In the genomic region with DNA sequence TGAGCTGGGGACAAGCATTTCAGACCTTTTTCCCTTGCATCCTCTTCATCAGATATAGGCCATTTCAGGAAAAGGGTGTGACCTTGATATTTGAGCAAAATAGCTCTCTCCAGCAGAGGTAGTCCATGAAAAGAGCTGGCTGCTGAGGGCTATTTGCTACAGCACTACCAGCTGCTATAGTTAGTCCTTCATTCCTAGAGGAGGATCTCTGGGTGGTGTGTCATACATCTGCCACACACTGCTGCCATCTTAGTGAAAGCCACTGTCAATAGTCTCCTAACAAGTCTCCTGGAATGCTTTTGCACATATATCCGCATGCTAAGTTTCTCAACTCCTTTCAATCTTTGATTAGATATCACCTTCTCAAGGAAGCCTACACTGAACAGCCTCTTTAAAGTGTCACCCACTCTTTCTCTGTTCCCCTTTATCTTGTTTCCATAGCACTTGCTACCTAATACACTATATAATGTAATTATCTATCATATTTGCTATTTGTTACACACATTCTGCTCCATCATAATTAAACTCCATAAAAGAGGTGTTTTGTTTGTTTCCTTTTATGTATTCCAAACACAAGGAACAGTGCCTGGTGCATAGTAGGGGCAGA, we compare ENCODE assay signal across 1 cellular context.
TF ChIP-seq lines count a peak whose summit lies in the region.

No MANE protein-coding gene starts in this region.

TF ChIP-seq in SK-N-SH treated with all-trans-retinoic acid at 6 μM for 48 hours, 23 proteins besides CTCF, POLR2A, EP300 and RAD21 (continued from another document):
- TF ChIP-seq, protein P1, sequence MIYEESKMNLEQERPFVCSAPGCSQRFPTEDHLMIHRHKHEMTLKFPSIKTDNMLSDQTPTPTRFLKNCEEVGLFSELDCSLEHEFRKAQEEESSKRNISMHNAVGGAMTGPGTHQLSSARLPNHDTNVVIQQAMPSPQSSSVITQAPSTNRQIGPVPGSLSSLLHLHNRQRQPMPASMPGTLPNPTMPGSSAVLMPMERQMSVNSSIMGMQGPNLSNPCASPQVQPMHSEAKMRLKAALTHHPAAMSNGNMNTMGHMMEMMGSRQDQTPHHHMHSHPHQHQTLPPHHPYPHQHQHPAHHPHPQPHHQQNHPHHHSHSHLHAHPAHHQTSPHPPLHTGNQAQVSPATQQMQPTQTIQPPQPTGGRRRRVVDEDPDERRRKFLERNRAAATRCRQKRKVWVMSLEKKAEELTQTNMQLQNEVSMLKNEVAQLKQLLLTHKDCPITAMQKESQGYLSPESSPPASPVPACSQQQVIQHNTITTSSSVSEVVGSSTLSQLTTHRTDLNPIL (CRISPR knock-in tag; IDR thresholded peaks at IDR 0.05; ENCODE audit: low read depth), result no peak
- no peak for TF ChIP-seq ZNF70 (CRISPR knock-in tag; IDR thresholded peaks at IDR 0.05)
- no peak for TF ChIP-seq OSR1 (CRISPR knock-in tag; IDR thresholded peaks at IDR 0.05)
TF ChIP-seq in SK-N-SH treated with all-trans-retinoic acid at 6 μM for 48 hours: peak in this region for 0.
